13 cellular contexts compared by ENCODE assay signal in genomic region chr6:88220493-88220892, GRCh38. TPM values are rescaled to one million over a fixed set of nuclear protein-coding genes. Genes with fewer than 3 reads are reported as not detected.
A peak's percentile ranks its signal among the peaks of the same experiment; 100 is the strongest.
DNase-seq lines count a peak whose midpoint lies in the region; ATAC-seq and TF ChIP-seq lines count a peak whose summit lies in the region.
"Had no signal": no experiment of that assay in that cellular context is flagged by ENCODE, and none has a peak within 500 bp of the region (broad histone marks: within the 10 kb centered on the region; RNA-seq: fewer than 3 reads in every experiment).

No MANE protein-coding gene starts in this region.

- TF ChIP-seq CTCF in epithelial cell of esophagus (IDR thresholded peaks at IDR 0.05; ENCODE audit: insufficient read depth, low read depth, low read length, missing control alignments) (no peak), coronary artery (IDR thresholded peaks at IDR 0.05) (no peak)

- WGBS in GM23248 (ENCODE audit: low coverage in 1 of 2, low lambda C conversion rate in 2 of 2, missing lambda C conversion rate in 2 of 2), 2 experiments, result 33 to 39% methylated on average over 2 of the region's 2 CpGs

- peak; percentile 19 for DNase-seq in ACHN
- DNase-seq in GM23248, result peak; percentile 39
- peak; percentile 49 for DNase-seq in RKO (ENCODE audit: low spot score)
- DNase-seq in epithelial cell of esophagus (ENCODE audit: low read depth), result peak; percentile 42
- no peak for DNase-seq in NCI-H146 (lab: John Stamatoyannopoulos, UW)
- DNase-seq in left colon, result no peak
- no peak for DNase-seq in coronary artery (ENCODE audit: low spot score)
- no peak for DNase-seq in NCI-H446 treated with DMSO at 0.1 percent for 48 hours (lab: John Stamatoyannopoulos, UW)
- DNase-seq: activated CD4-positive, alpha-beta T cell treated with anti-CD3 and anti-CD28 coated beads, Interleukin-2, amount 50 U/mL, for 48 hours; activated naive CD8-positive, alpha-beta T cell treated with anti-CD3 and anti-CD28 coated beads, Interleukin-2, amount 10 ng/mL, durations not matched to agents 7 days and 5 days; CD4-positive, alpha-beta memory T cell; left lung had no signal

- H3K9me2 ChIP-seq in GM23248 (ENCODE audit: insufficient read depth), result no peaks in the 10 kb centered on the region

- no peak overlapping the region for H2AFZ ChIP-seq in GM23248

- H3K27me3 ChIP-seq in GM23248 (replicated peaks; ENCODE audit: insufficient read depth), result no peaks in the 10 kb centered on the region
- H3K27me3 ChIP-seq: left lung, thyroid gland had no signal

- H4K20me1 ChIP-seq in GM23248 (ENCODE audit: insufficient read depth), result no peaks in the 10 kb centered on the region

- no peaks in the 10 kb centered on the region for H3F3A ChIP-seq in GM23248 (ENCODE audit: insufficient read depth)

- no peak for ATAC-seq in left colon
- ATAC-seq: left lung had no signal

- H3K4me3 ChIP-seq in GM23248 (no peak overlapping the region), epithelial cell of esophagus (ENCODE audit: low read length) (no peak overlapping the region), coronary artery (no peak overlapping the region)
- H3K4me3 ChIP-seq: left lung, thyroid gland had no signal

- H3K79me2 ChIP-seq in GM23248 (ENCODE audit: insufficient read depth), result no peaks in the 10 kb centered on the region

- intact Hi-C loops in left colon (cut with DNase I, micrococcal nuclease), result no loop called here

- no peaks in the 10 kb centered on the region for H3K4me1 ChIP-seq in GM23248 (ENCODE audit: insufficient read depth)
- H3K4me1 ChIP-seq: left lung, thyroid gland had no signal

- no peak overlapping the region for H3K4me2 ChIP-seq in GM23248 (ENCODE audit: unreplicated experiment)

- no peaks in the 10 kb centered on the region for H3K9me3 ChIP-seq in GM23248 (ENCODE audit: low read depth)
- H3K9me3 ChIP-seq: left lung, thyroid gland had no signal

- in situ Hi-C loops in ACHN (cut with HindIII; ENCODE audit: low pct_ligation_motif_present, low pct_unique_long_range_greater_than_20kb, low sequenced_read_pairs), result no loop called here
- in situ Hi-C loops in GM23248 (cut with MboI), result no loop called here

- H3K9ac ChIP-seq in GM23248, result no peak overlapping the region

- no peak overlapping the region for H3K27ac ChIP-seq in GM23248
- H3K27ac ChIP-seq in coronary artery, result no peak overlapping the region
- H3K27ac ChIP-seq: left lung, thyroid gland had no signal

- H3K36me3 ChIP-seq in GM23248 (ENCODE audit: low read depth), result no peaks in the 10 kb centered on the region
- H3K36me3 ChIP-seq: left lung, thyroid gland had no signal

RNA-seq across cellular contexts. Expression of gene CNR1, which starts 54.3 kb away (rescaled TPM):
- total RNA-seq in GM23248 (2014; rRNA removed; shearing (Covaris generic)), result not detected in 2 replicates
- not detected in 2 replicates for polyA plus RNA-seq in GM23248 (2016; fragmentation: Nextera tagmentation; extraction: Ambion mirVana)
- total RNA-seq in left colon, result 1 to 10 TPM; 1.1 to 3.4 TPM
- total RNA-seq: activated naive CD8-positive, alpha-beta T cell treated with anti-CD3 and anti-CD28 coated beads, Interleukin-2, amount 10 ng/mL, durations not matched to agents 7 days and 5 days; CD4-positive, alpha-beta memory T cell had no signal
- polyA plus RNA-seq: CD4-positive, alpha-beta memory T cell had no signal

Comparison
In these comparisons a context has a peak if more than half of its experiments do, and no peak if none do; other contexts are left out.
1. DNase-seq: peak in ACHN (single experiment), GM23248 (single experiment), RKO (single experiment) and epithelial cell of esophagus (single experiment); none in NCI-H146 (single experiment), left colon (0 of 2), coronary artery (single experiment) and NCI-H446 treated with DMSO at 0.1 percent for 48 hours (single experiment).